In genomic region chr4:42080284-42080683, GRCh38 we compare ENCODE assay signal across 20 cellular contexts.
DNase-seq lines count a peak whose midpoint lies in the region; ATAC-seq and TF ChIP-seq lines count a peak whose summit lies in the region.
"Had no signal": no experiment of that assay in that cellular context is flagged by ENCODE, and none has a peak within 500 bp of the region (broad histone marks: within the 10 kb centered on the region; RNA-seq: fewer than 3 reads in every experiment).

No MANE protein-coding gene starts in this region.

- DNase-seq in GM13976 (ENCODE audit: low spot score), result peak; percentile 29
- DNase-seq in NCI-H82 treated with DMSO at 0.1 percent for 48 hours (lab: John Stamatoyannopoulos, UW; ENCODE audit: unreplicated experiment), result no peak
- DNase-seq in NCI-H1092 (lab: John Stamatoyannopoulos, UW), result no peak
- no peak for DNase-seq in NCI-H1694 (lab: John Stamatoyannopoulos, UW)
- DNase-seq in anterior cingulate cortex (lab: John Stamatoyannopoulos, UW), result no peak
- DNase-seq: activated CD4-positive, alpha-beta T cell treated with anti-CD3 and anti-CD28 coated beads for 4 hours; activated CD8-positive, alpha-beta memory T cell treated with anti-CD3 and anti-CD28 coated beads, Interleukin-2, amount 10 ng/mL, durations not matched to agents 7 days and 5 days; activated effector memory CD4-positive, alpha-beta T cell treated with Interleukin-2 at 50 U/mL for 16 hours; adrenal gland; DMS 273 treated with DMSO at 0.1 percent for 48 hours; dorsolateral prefrontal cortex; erythroblast; left colon; mucosa of descending colon; NCI-H187 treated with DMSO at 0.1 percent for 48 hours; NCI-H510A; SW 1271 had no signal

- in situ Hi-C loops in GM13976 (cut with MboI; ENCODE audit: low sequenced_read_pairs, unreplicated experiment), result no loop called here

- no peak for TF ChIP-seq CTCF in GM13976 (IDR thresholded peaks at IDR 0.05; ENCODE audit: borderline replicate concordance, control extremely low read depth, extremely low read depth, insufficient read depth, missing control alignments)

- ATAC-seq in GM19043 (IDR thresholded peaks at IDR 0.05; ENCODE audit: low read depth, unreplicated experiment) (peak; percentile 51), HG02678 (IDR thresholded peaks at IDR 0.05; ENCODE audit: unreplicated experiment) (peak; percentile 50), HG03432 (IDR thresholded peaks at IDR 0.05; ENCODE audit: unreplicated experiment) (peak; percentile 57)
- ATAC-seq: activated CD8-positive, alpha-beta memory T cell treated with anti-CD3 and anti-CD28 coated beads, Interleukin-2, amount 10 ng/mL, durations not matched to agents 7 days and 5 days; left colon; mucosa of descending colon had no signal
